Comparison of ENCODE assay signal across 9 cellular contexts in the genomic region with DNA sequence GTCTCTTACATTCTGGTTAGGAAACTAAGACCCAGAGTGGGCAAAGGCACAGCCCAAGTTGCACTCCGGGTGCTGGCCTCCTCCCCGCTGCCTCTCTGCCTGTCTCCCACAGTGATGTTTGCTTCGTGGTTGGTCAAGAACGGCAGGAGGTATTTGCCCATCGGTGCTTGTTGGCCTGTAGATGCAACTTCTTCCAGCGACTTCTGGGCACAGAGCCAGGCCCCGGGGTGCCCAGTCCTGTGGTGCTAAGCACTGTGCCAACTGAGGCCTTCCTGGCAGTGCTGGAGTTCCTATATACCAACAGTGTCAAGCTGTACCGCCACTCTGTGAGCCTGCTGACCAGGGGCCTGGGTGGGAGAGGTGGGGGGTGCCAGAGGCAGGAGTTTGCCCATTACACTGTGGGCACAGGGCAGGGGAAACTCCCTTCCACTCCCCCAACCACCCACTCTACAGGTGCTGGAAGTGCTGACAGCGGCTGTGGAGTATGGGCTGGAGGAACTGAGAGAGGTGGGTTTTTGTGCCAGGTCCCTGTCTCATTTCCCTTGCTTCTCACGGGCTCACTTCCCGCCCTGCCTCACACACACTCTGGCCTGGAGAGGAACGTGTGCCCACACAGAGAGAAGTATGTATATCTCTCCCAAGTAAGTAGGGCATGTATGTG. TPM values are rescaled to one million over a fixed set of nuclear protein-coding genes. Genes with fewer than 3 reads are reported as not detected.
DNase-seq lines count a peak whose midpoint lies in the region; ATAC-seq and TF ChIP-seq lines count a peak whose summit lies in the region.
"Had no signal": no experiment of that assay in that cellular context is flagged by ENCODE, and none has a peak within 500 bp of the region (broad histone marks: within the 10 kb centered on the region; RNA-seq: fewer than 3 reads in every experiment).

No MANE protein-coding gene starts in this region.

- no peak for ATAC-seq in HCT116
- no peak for ATAC-seq in GM23338
- ATAC-seq in HG03196 (IDR thresholded peaks at IDR 0.05; ENCODE audit: unreplicated experiment), result no peak
- ATAC-seq in GM18867 (IDR thresholded peaks at IDR 0.05; ENCODE audit: unreplicated experiment), result no peak

- H3K9me3 ChIP-seq in HCT116 (ENCODE audit: control insufficient read depth in 1 of 2, insufficient read depth in 1 of 2, low read depth in 1 of 2, low read length in 2 of 2), result no peaks in the 10 kb centered on the region
- H3K9me3 ChIP-seq in esophagus (ENCODE audit: control insufficient read depth in 2 of 2, insufficient read depth in 1 of 2, low read depth in 1 of 2, low read length in 1 of 2), result no peaks in the 10 kb centered on the region
- no peaks in the 10 kb centered on the region for H3K9me3 ChIP-seq in parathyroid adenoma (ENCODE audit: control insufficient read depth, low read length)

- H3K27ac Mint-ChIP-seq in GM23338, result no peak overlapping the region

- H4K20me1 ChIP-seq in HCT116 (ENCODE audit: insufficient read depth) (no peaks in the 10 kb centered on the region), GM23338 (replicated peaks; ENCODE audit: insufficient read depth) (no peaks in the 10 kb centered on the region)

- H3K4me3 Mint-ChIP-seq in GM23338, result no peak overlapping the region

- H3K36me3 ChIP-seq in HCT116 (ENCODE audit: control insufficient read depth in 1 of 2, insufficient read depth in 2 of 2, low read length in 2 of 2), result peaks cover 0 to 14% of the 10 kb centered on the region in 2 experiments; a peak in 1 of 4 replicates
- peaks cover 0 to 18% of the 10 kb centered on the region in 2 donors for H3K36me3 ChIP-seq in esophagus (ENCODE audit: control insufficient read depth in 2 of 2, insufficient read depth in 2 of 2, low read length in 1 of 2)
- H3K36me3 ChIP-seq in parathyroid adenoma (ENCODE audit: control insufficient read depth, insufficient read depth, low read length), result no peaks in the 10 kb centered on the region
- no peaks in the 10 kb centered on the region; the same call in 1 of the 2 replicates for H3K36me3 ChIP-seq in GM23338 (ENCODE audit: insufficient read depth)

- H3K36me3 Mint-ChIP-seq in GM23338 (ENCODE audit: low read depth), result peaks cover 15% of the 10 kb centered on the region

- H2AFZ ChIP-seq in HCT116 (ENCODE audit: low read depth, low read length, poor library complexity, severe bottlenecking) (no peak overlapping the region), parathyroid adenoma (no peak overlapping the region), GM23338 (no peak overlapping the region)

- peak overlapping the region; percentile 73 for H3K9ac ChIP-seq in HCT116 (ENCODE audit: low read length)
- no peak overlapping the region for H3K9ac ChIP-seq in parathyroid adenoma

- DNase-seq in HCT116 (ENCODE audit: low read depth, low spot score) (no peak), GM23338 (ENCODE audit: low spot score) (no peak), NCI-H1105 treated with DMSO at 0.1 percent for 48 hours (lab: John Stamatoyannopoulos, UW) (no peak)
- DNase-seq in activated CD4-positive, alpha-beta T cell treated with anti-CD3 and anti-CD28 coated beads for 4 hours, result peak; percentile 53 to 56

- no peak for TF ChIP-seq RAD21 in HCT116 (IDR thresholded peaks at IDR 0.05; ENCODE audit: low read depth)

- CTCF ChIA-PET in HCT116 (lab: Charles Lee), result interaction anchor here (2.3 kb wide), 1 partner anchor 10 kb away, joined by 10 read pairs; a partner anchor contains a TSS

- no peak for TF ChIP-seq POLR2A in HCT116 (IDR thresholded peaks at IDR 0.05; ENCODE audit: borderline replicate concordance, extremely low read depth, insufficient read depth, insufficient read length)

- H3K4me1 ChIP-seq in HCT116 (ENCODE audit: control insufficient read depth in 1 of 2, insufficient read depth in 2 of 2, low read length in 2 of 2) (peaks cover 58 to 77% of the 10 kb centered on the region in 2 experiments), esophagus (ENCODE audit: control insufficient read depth in 2 of 2, insufficient read depth in 2 of 2, low read length in 1 of 2) (peaks cover 17 to 50% of the 10 kb centered on the region in 2 donors), parathyroid adenoma (peaks cover 41% of the 10 kb centered on the region), GM23338 (ENCODE audit: insufficient read depth) (peaks cover 37% of the 10 kb centered on the region)

- RAD21 ChIA-PET in HCT116 (lab: Charles Lee; ENCODE audit: low non-redundant PET in 1 of 2, low total read pairs in 2 of 2, uncharacterized antibody in 2 of 2, unreplicated experiment in 2 of 2), result no interaction called here

- H3K9me3 Mint-ChIP-seq in GM23338, result peaks cover 4% of the 10 kb centered on the region; the same call in 2 of the 3 replicates

- H3K79me2 ChIP-seq in HCT116 (ENCODE audit: insufficient read depth, low read length), result peaks cover 7% of the 10 kb centered on the region; the same call in 1 of the 2 replicates
- H3K79me2 ChIP-seq in parathyroid adenoma, result peaks cover 5% of the 10 kb centered on the region
- no peaks in the 10 kb centered on the region for H3K79me2 ChIP-seq in GM23338 (replicated peaks; ENCODE audit: insufficient read depth)

- H3K9me2 ChIP-seq in HCT116 (ENCODE audit: insufficient read depth) (no peaks in the 10 kb centered on the region), GM23338 (ENCODE audit: insufficient read depth) (no peaks in the 10 kb centered on the region)

- peaks cover 43% of the 10 kb centered on the region for H3K4me1 Mint-ChIP-seq in GM23338

- intact Hi-C loops in HCT116 (cut with micrococcal nuclease), result no loop called here

- H3K27me3 Mint-ChIP-seq in GM23338 (ENCODE audit: insufficient read depth, low read depth, poor library complexity), result peaks cover 27% of the 10 kb centered on the region

- H3K27me3 ChIP-seq in HCT116 (ENCODE audit: insufficient read depth, low read length), result no peaks in the 10 kb centered on the region
- H3K27me3 ChIP-seq in esophagus (ENCODE audit: control insufficient read depth in 1 of 2, insufficient read depth in 2 of 2, low read length in 2 of 2), result no peaks in the 10 kb centered on the region
- no peaks in the 10 kb centered on the region for H3K27me3 ChIP-seq in parathyroid adenoma (ENCODE audit: control insufficient read depth, insufficient read depth, low read length)
- peaks cover 11% of the 10 kb centered on the region for H3K27me3 ChIP-seq in GM23338 (ENCODE audit: insufficient read depth)

- 28 to 42% methylated on average over 12 of the region's 12 CpGs for WGBS in esophagus, 2 donors

- BruUV-seq in HCT116 (replicated peaks; lab: Mats Ljungman, UMichigan), result no TSS peak

- TF ChIP-seq CTCF in HCT116 (IDR thresholded peaks at IDR 0.05 in 2 of 3, conservative IDR thresholded peaks at IDR 0.05 in 1 of 3; ENCODE audit: borderline replicate concordance in 1 of 3, insufficient read depth in 1 of 3, low read depth in 2 of 3, low read length in 2 of 3), result no peak
- TF ChIP-seq CTCF in parathyroid adenoma (IDR thresholded peaks at IDR 0.05), result no peak
- TF ChIP-seq CTCF in GM23338 (conservative IDR thresholded peaks at IDR 0.05; ENCODE audit: low read depth in 2 of 2), result no peak

- H3K4me3 ChIP-seq in HCT116 (replicated peaks in 1 of 2; ENCODE audit: low read depth in 1 of 2, low read length in 2 of 2), result no peak overlapping the region
- no peak overlapping the region for H3K4me3 ChIP-seq in esophagus (ENCODE audit: low read depth in 1 of 2, low read length in 2 of 2)
- H3K4me3 ChIP-seq in parathyroid adenoma (ENCODE audit: low read depth, low read length), result peak overlapping the region; percentile 41
- no peak overlapping the region for H3K4me3 ChIP-seq in GM23338

- H3K27ac ChIP-seq in HCT116 (ENCODE audit: low read depth, low read length) (peak overlapping the region; percentile 98; the same call in 1 of the 2 replicates), esophagus (ENCODE audit: low read depth in 2 of 2, low read length in 1 of 2) (peak overlapping the region; percentile 99 to 100), parathyroid adenoma (peak overlapping the region; percentile 100), GM23338 (ENCODE audit: low read depth) (no peak overlapping the region)

- H3F3A ChIP-seq in GM23338 (replicated peaks; ENCODE audit: low read depth), result peaks cover 11% of the 10 kb centered on the region

- H3K4me2 ChIP-seq in HCT116 (ENCODE audit: low read length) (peak overlapping the region; percentile 68), parathyroid adenoma (ENCODE audit: low read length) (peak overlapping the region; percentile 84), GM23338 (no peak overlapping the region)

- POLR2A ChIA-PET in HCT116 (lab: Charles Lee), result interaction anchor here (1.6 to 8.0 kb wide), 6 partner anchors 9 to 89 kb away, joined by 6 to 200 read pairs (median 30); a partner anchor contains a TSS

TF ChIP-seq in HCT116, 20 proteins besides CTCF, POLR2A, EP300 and RAD21 (continues in another document):
- peak; percentile 51 for TF ChIP-seq POLR2AphosphoS5 (IDR thresholded peaks at IDR 0.05; ENCODE audit: low read depth, low read length)

TF ChIP-seq in GM23338, 12 proteins besides CTCF, POLR2A, EP300 and RAD21 (continues in another document):
- TF ChIP-seq EZH2phosphoT487 (IDR thresholded peaks at IDR 0.05; ENCODE audit: unreplicated experiment), result no peak

RNA-seq across cellular contexts. Expression of a gene that starts 1.9 kb away (rescaled TPM):
- total RNA-seq in HCT116 (2021; ENCODE audit: unreplicated experiment), result 11.6 TPM
- polyA plus RNA-seq in HCT116 (2012), result 5.2 and 6.1 TPM in 2 replicates
- 1 to 10 TPM; 1.3 to 8.0 TPM for polyA plus RNA-seq in esophagus
- total RNA-seq in GM23338 (2014; rRNA removed; shearing (Covaris generic)), result 0.16 and 0.66 TPM in 2 replicates
- 0.33 and 0.37 TPM in 2 replicates for polyA plus RNA-seq in GM23338 (2016; fragmentation: Nextera tagmentation; extraction: Ambion mirVana)
- total RNA-seq: SK-MEL-5 had no signal

RNA-seq across cellular contexts. Expression of a gene that starts 3.1 kb away (rescaled TPM):
- 0.96 TPM for total RNA-seq in HCT116 (2021; ENCODE audit: unreplicated experiment)
- 2.4 and 3.1 TPM in 2 replicates for polyA plus RNA-seq in HCT116 (2012)
- polyA plus RNA-seq in esophagus (under 1 TPM; 0.14 to 0.26 TPM), GM23338 (2016; fragmentation: Nextera tagmentation; extraction: Ambion mirVana) (not detected in 2 replicates)
- 0.73 TPM in 1 of 2 replicates, not detected in the other for total RNA-seq in GM23338 (2014; rRNA removed; shearing (Covaris generic))
- total RNA-seq: SK-MEL-5 had no signal

RNA-seq across cellular contexts. Expression of a gene that starts 10.1 kb away (rescaled TPM):
- total RNA-seq in HCT116 (2021; ENCODE audit: unreplicated experiment), result 56.1 TPM
- 67.3 and 78.0 TPM in 2 replicates for polyA plus RNA-seq in HCT116 (2012)
- 10 to 100 TPM; 23.1 to 58.1 TPM for polyA plus RNA-seq in esophagus
- total RNA-seq in GM23338 (2014; rRNA removed; shearing (Covaris generic)), result 11.8 and 15.1 TPM in 2 replicates
- polyA plus RNA-seq in GM23338 (2016; fragmentation: Nextera tagmentation; extraction: Ambion mirVana), result 7.6 and 8.7 TPM in 2 replicates

RNA-seq across cellular contexts. Expression of a gene that starts 22.3 kb away (rescaled TPM):
- total RNA-seq in HCT116 (2021; ENCODE audit: unreplicated experiment), result 0.52 TPM
- polyA plus RNA-seq in HCT116 (2012), result 0.26 and 0.35 TPM in 2 replicates
- polyA plus RNA-seq in esophagus (under 1 TPM; 0.11 to 0.26 TPM), GM23338 (2016; fragmentation: Nextera tagmentation; extraction: Ambion mirVana) (1.5 and 1.6 TPM in 2 replicates)
- total RNA-seq in GM23338 (2014; rRNA removed; shearing (Covaris generic)), result 0.58 and 0.63 TPM in 2 replicates
- total RNA-seq: SK-MEL-5 had no signal

RNA-seq across cellular contexts. Expression of a gene that starts 32.8 kb away (rescaled TPM):
- total RNA-seq in HCT116 (2021; ENCODE audit: unreplicated experiment), result 1.3 TPM
- 0.69 and 0.80 TPM in 2 replicates for polyA plus RNA-seq in HCT116 (2012)
- under 1 TPM; 0.34 to 0.71 TPM for polyA plus RNA-seq in esophagus
- total RNA-seq in GM23338 (2014; rRNA removed; shearing (Covaris generic)), result 0.63 and 0.74 TPM in 2 replicates
- polyA plus RNA-seq in GM23338 (2016; fragmentation: Nextera tagmentation; extraction: Ambion mirVana), result 0.52 and 0.74 TPM in 2 replicates

Comparison
In these comparisons a context has a peak if more than half of its experiments do, and no peak if none do; other contexts are left out.
1. DNase-seq: peak in activated CD4-positive, alpha-beta T cell treated with anti-CD3 and anti-CD28 coated beads for 4 hours (2 of 2); none in HCT116 (single experiment), GM23338 (single experiment) and NCI-H1105 treated with DMSO at 0.1 percent for 48 hours (single experiment).